Comparison of ENCODE assay signal across 14 cellular contexts in the genomic region with DNA sequence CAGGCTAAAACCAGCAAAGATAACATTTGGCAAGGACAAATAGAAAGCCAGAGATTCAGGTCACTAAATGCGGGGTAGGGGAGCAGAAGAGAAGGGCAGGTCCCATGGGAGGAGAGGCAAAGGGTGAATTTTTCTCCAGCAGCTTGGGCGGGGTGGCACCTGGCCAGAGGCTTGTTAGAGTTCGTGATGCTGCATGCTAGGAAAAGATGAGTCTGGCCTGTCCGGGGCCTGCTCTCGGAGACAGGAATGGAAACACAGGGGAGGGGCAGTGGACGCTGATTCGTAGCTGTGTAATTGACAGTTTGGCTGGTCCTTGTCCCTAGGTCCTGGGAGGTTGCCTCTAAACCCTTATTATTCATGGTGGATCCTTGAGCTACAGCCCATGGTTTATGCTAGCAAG. TPM values are rescaled to one million over a fixed set of nuclear protein-coding genes. Genes with fewer than 3 reads are reported as not detected.
DNase-seq lines count a peak whose midpoint lies in the region; ATAC-seq and TF ChIP-seq lines count a peak whose summit lies in the region.
"Had no signal": no experiment of that assay in that cellular context is flagged by ENCODE, and none has a peak within 500 bp of the region (broad histone marks: within the 10 kb centered on the region; RNA-seq: fewer than 3 reads in every experiment).

No MANE protein-coding gene starts in this region.

- TF ChIP-seq CTCF in brain (conservative IDR thresholded peaks at IDR 0.05), result no peak
- TF ChIP-seq CTCF in sigmoid colon (IDR thresholded peaks at IDR 0.05), result no peak

- no peaks in the 10 kb centered on the region for H4K20me1 ChIP-seq in BLaER1

- POLR2A ChIA-PET in CD4-positive, alpha-beta memory T cell (lab: Charles Lee; ENCODE audit: partially characterized antibody), result no interaction called here

- WGBS in sigmoid colon, 2 donors, result 66 to 77% methylated on average over 7 of the region's 7 CpGs

- peaks cover 44% of the 10 kb centered on the region for H3K4me1 Mint-ChIP-seq in brain
- H3K4me1 Mint-ChIP-seq in CD4-positive, alpha-beta memory T cell, result no peaks in the 10 kb centered on the region
- H3K4me1 Mint-ChIP-seq: activated CD8-positive, alpha-beta memory T cell treated with anti-CD3 and anti-CD28 coated beads, Interleukin-2, amount 10 ng/mL, durations not matched to agents 7 days and 5 days; IgD-negative memory B cell had no signal

- H3K4me1 ChIP-seq in BLaER1 (peaks cover 35% of the 10 kb centered on the region), sigmoid colon (peaks cover 0 to 46% (median 40%) of the 10 kb centered on the region in 4 donors)
- H3K4me1 ChIP-seq in CD4-positive, alpha-beta memory T cell (ENCODE audit: insufficient read depth, low read length), result no peaks in the 10 kb centered on the region

- DNase-seq in hepatic stellate cell (ENCODE audit: low spot score), result peak; percentile 57
- peak; percentile 93 for DNase-seq in sigmoid colon
- no peak for DNase-seq in DMS79 (lab: John Stamatoyannopoulos, UW)
- DNase-seq in CD4-positive, alpha-beta memory T cell, result no peak
- DNase-seq in NCI-H524 (lab: John Stamatoyannopoulos, UW), result no peak
- DNase-seq: activated CD8-positive, alpha-beta memory T cell treated with anti-CD3 and anti-CD28 coated beads, Interleukin-2, amount 10 ng/mL, durations not matched to agents 7 days and 5 days; amniotic stem cell; NCI-H2081; stimulated activated CD4-positive, alpha-beta T cell treated with anti-CD3 and anti-CD28 coated beads, Interleukin-4, amount 100 ng/mL, for 4 hours had no signal

- H3K9ac ChIP-seq in BLaER1, result no peak overlapping the region

- peak overlapping the region; percentile 44 for H3K4me2 ChIP-seq in BLaER1

- H3K27ac ChIP-seq in BLaER1 (no peak overlapping the region), sigmoid colon (peak overlapping the region; percentile 67 to 87 (median 85))
- H3K27ac ChIP-seq in CD4-positive, alpha-beta memory T cell (ENCODE audit: low read depth, low read length), result no peak overlapping the region
- H3K27ac ChIP-seq: neutrophil had no signal

- TF ChIP-seq EP300 in sigmoid colon (IDR thresholded peaks at IDR 0.05), result no peak

- H3K36me3 ChIP-seq in BLaER1 (no peaks in the 10 kb centered on the region), sigmoid colon (no peaks in the 10 kb centered on the region)
- H3K36me3 ChIP-seq in CD4-positive, alpha-beta memory T cell (ENCODE audit: insufficient read depth, low read length), result no peaks in the 10 kb centered on the region
- H3K36me3 ChIP-seq: neutrophil had no signal

- no peak for ATAC-seq in HG02642 (IDR thresholded peaks at IDR 0.05; ENCODE audit: poor library complexity, unreplicated experiment)
- ATAC-seq: activated CD8-positive, alpha-beta memory T cell treated with anti-CD3 and anti-CD28 coated beads, Interleukin-2, amount 10 ng/mL, durations not matched to agents 7 days and 5 days had no signal

- H3K27me3 Mint-ChIP-seq in brain, result no peaks in the 10 kb centered on the region
- H3K27me3 Mint-ChIP-seq in CD4-positive, alpha-beta memory T cell, result peaks cover 5 to 7% of the 10 kb centered on the region in 2 donors

- H3K27me3 ChIP-seq in BLaER1 (no peaks in the 10 kb centered on the region), sigmoid colon (no peaks in the 10 kb centered on the region)
- no peaks in the 10 kb centered on the region for H3K27me3 ChIP-seq in CD4-positive, alpha-beta memory T cell (ENCODE audit: insufficient read depth, low read length)
- H3K27me3 ChIP-seq: neutrophil had no signal

- H3K9me3 ChIP-seq in BLaER1 (no peaks in the 10 kb centered on the region; the same call in 1 of the 2 replicates), sigmoid colon (no peaks in the 10 kb centered on the region)
- no peaks in the 10 kb centered on the region for H3K9me3 ChIP-seq in CD4-positive, alpha-beta memory T cell (ENCODE audit: control insufficient read depth in 1 of 2, low read length in 2 of 2)
- H3K9me3 ChIP-seq: neutrophil had no signal

- no peak for TF ChIP-seq POLR2A in sigmoid colon (IDR thresholded peaks at IDR 0.05)

- no peaks in the 10 kb centered on the region for H3K36me3 Mint-ChIP-seq in brain
- no peaks in the 10 kb centered on the region for H3K36me3 Mint-ChIP-seq in CD4-positive, alpha-beta memory T cell
- H3K36me3 Mint-ChIP-seq: IgD-negative memory B cell had no signal

- H3K4me3 Mint-ChIP-seq in brain, result no peak overlapping the region
- no peak overlapping the region for H3K4me3 Mint-ChIP-seq in CD4-positive, alpha-beta memory T cell
- H3K4me3 Mint-ChIP-seq: activated CD8-positive, alpha-beta memory T cell treated with anti-CD3 and anti-CD28 coated beads, Interleukin-2, amount 10 ng/mL, durations not matched to agents 7 days and 5 days; IgD-negative memory B cell had no signal

- peak overlapping the region in 3 of 5 experiments; percentile 4 to 80 (median 67) for H3K27ac Mint-ChIP-seq in brain
- peak overlapping the region in 1 of 7 donors; percentile 41 for H3K27ac Mint-ChIP-seq in CD4-positive, alpha-beta memory T cell
- H3K27ac Mint-ChIP-seq: activated CD8-positive, alpha-beta memory T cell treated with anti-CD3 and anti-CD28 coated beads, Interleukin-2, amount 10 ng/mL, durations not matched to agents 7 days and 5 days had no signal

- peaks cover 5 to 16% (median 15%) of the 10 kb centered on the region in 5 experiments for H3K9me3 Mint-ChIP-seq in brain
- H3K9me3 Mint-ChIP-seq in CD4-positive, alpha-beta memory T cell, result peaks cover 0 to 8% (median 2%) of the 10 kb centered on the region in 8 donors

- CTCF ChIA-PET in CD4-positive, alpha-beta memory T cell (lab: Charles Lee; ENCODE audit: partially characterized antibody), result no interaction called here

- no peak overlapping the region for H3K4me3 ChIP-seq in BLaER1
- H3K4me3 ChIP-seq in sigmoid colon, result no peak overlapping the region
- no peak overlapping the region for H3K4me3 ChIP-seq in CD4-positive, alpha-beta memory T cell (ENCODE audit: low read length in 2 of 2)

- intact Hi-C loops in sigmoid colon (cut with DNase I), result loop anchor here (2.0 kb wide), 3 partner anchors 69 to 119 kb away; a partner anchor contains a TSS
- intact Hi-C loops in CD4-positive, alpha-beta memory T cell (cut with micrococcal nuclease), result no loop called here

RNA-seq across cellular contexts. Expression of a gene that starts 44.7 kb away (rescaled TPM):
- polyA plus RNA-seq in brain (ENCODE audit: insufficient read depth, low read depth, low replicate concordance) (not detected), sigmoid colon (under 1 TPM in 2 of 3 donors, not detected in 1; 0.55 to 0.60 TPM)
- under 1 TPM; 0.27 to 0.83 (median 0.52) TPM for total RNA-seq in sigmoid colon
- total RNA-seq in CD4-positive, alpha-beta memory T cell, result not detected
- not detected for polyA plus RNA-seq in CD4-positive, alpha-beta memory T cell
- total RNA-seq: activated CD8-positive, alpha-beta memory T cell treated with anti-CD3 and anti-CD28 coated beads, Interleukin-2, amount 10 ng/mL, durations not matched to agents 7 days and 5 days had no signal
- polyA plus RNA-seq: IgD-negative memory B cell had no signal

Comparison
In these comparisons a context has a peak if more than half of its experiments do, and no peak if none do; other contexts are left out.
1. H3K27ac ChIP-seq: peak in sigmoid colon (4 of 4); none in BLaER1 (single experiment) and CD4-positive, alpha-beta memory T cell (single experiment).
2. DNase-seq: peak in hepatic stellate cell (single experiment) and sigmoid colon (single experiment); none in DMS79 (single experiment), CD4-positive, alpha-beta memory T cell (0 of 5) and NCI-H524 (0 of 2).